In genomic region chr6:6758546-6758914, GRCh38 we compare ENCODE assay signal across 19 cellular contexts.
DNase-seq lines count a peak whose midpoint lies in the region; ATAC-seq, FAIRE-seq and TF ChIP-seq lines count a peak whose summit lies in the region.
"Had no signal": no experiment of that assay in that cellular context is flagged by ENCODE, and none has a peak within 500 bp of the region (broad histone marks: within the 10 kb centered on the region; RNA-seq: fewer than 3 reads in every experiment).

No MANE protein-coding gene starts in this region.

- CTCF ChIA-PET in HepG2 (lab: Yijun Ruan, JAX; ENCODE audit: low intra/inter-chr PET ratio, low total read pairs), result no interaction called here

- ATAC-seq in HepG2, result no peak
- ATAC-seq in left lobe of liver, result peak; percentile 62
- ATAC-seq in upper lobe of right lung, result no peak
- no peak for ATAC-seq in GM18907 (IDR thresholded peaks at IDR 0.05; ENCODE audit: unreplicated experiment)

- no peak for DNase-seq in HepG2 (ENCODE audit: low spot score)
- no peak for DNase-seq in left lobe of liver (ENCODE audit: low spot score)
- DNase-seq in neural progenitor cell (ENCODE audit: low spot score), result no peak
- DNase-seq in upper lobe of right lung, result no peak
- no peak for DNase-seq in NOMO-1 (lab: John Stamatoyannopoulos, UW; ENCODE audit: unreplicated experiment in 2 of 2)
- no peak for DNase-seq in NCI-H748 (lab: John Stamatoyannopoulos, UW; ENCODE audit: unreplicated experiment)
- DNase-seq: MG63, NCI-H1436 treated with DMSO at 0.1 percent for 48 hours, NCI-H510A, T-helper 17 cell had no signal

- no peak for TF ChIP-seq POLR2A in HepG2 (IDR thresholded peaks at IDR 0.05; ENCODE audit: insufficient read depth in 1 of 2, low read depth in 2 of 2, low read length in 2 of 2)

- H4K20me1 ChIP-seq in HepG2 (ENCODE audit: insufficient read depth, low read length) (no peaks in the 10 kb centered on the region), neural progenitor cell (ENCODE audit: low read depth) (no peaks in the 10 kb centered on the region)

- H3K36me3 ChIP-seq in liver (ENCODE audit: control insufficient read depth in 4 of 4, insufficient read depth in 3 of 4, low read depth in 1 of 4, low read length in 3 of 4) (no peaks in the 10 kb centered on the region), HepG2 (replicated peaks in 1 of 2; ENCODE audit: control insufficient read depth in 1 of 2, insufficient read depth in 2 of 2, low read length in 2 of 2) (no peaks in the 10 kb centered on the region), neural progenitor cell (no peaks in the 10 kb centered on the region), upper lobe of right lung (no peaks in the 10 kb centered on the region)
- H3K36me3 ChIP-seq: ascending aorta, MG63 had no signal

- POLR2A ChIA-PET in HepG2 (lab: Yijun Ruan, JAX), result no interaction called here

- no peak overlapping the region for H3K4me3 ChIP-seq in liver (ENCODE audit: low read depth in 1 of 3, low read length in 3 of 3)
- no peak overlapping the region for H3K4me3 ChIP-seq in HepG2 (replicated peaks in 1 of 3; ENCODE audit: insufficient read depth in 1 of 3, low read depth in 2 of 3, low read length in 3 of 3)
- H3K4me3 ChIP-seq in neural progenitor cell, result peak overlapping the region; percentile 20
- no peak overlapping the region for H3K4me3 ChIP-seq in upper lobe of right lung
- H3K4me3 ChIP-seq: A549, ascending aorta, MG63 had no signal

- TF ChIP-seq RAD21 in liver (IDR thresholded peaks at IDR 0.05) (no peak), HepG2 (CRISPR knock-in tag; IDR thresholded peaks at IDR 0.05) (no peak)

- 29% methylated on average over 3 of the region's 3 CpGs for WGBS in liver
- WGBS in HepG2 (ENCODE audit: low lambda C conversion rate), result 20% methylated on average over 3 of the region's 3 CpGs

- in situ Hi-C loops in HepG2 (cut with HindIII; ENCODE audit: extremely low pct_ligation_motif_present, low pct_unique_long_range_greater_than_20kb), result no loop called here

- no peaks in the 10 kb centered on the region for H3F3A ChIP-seq in neural progenitor cell (ENCODE audit: low read depth)

- BruUV-seq in HepG2 (replicated peaks; lab: Mats Ljungman, UMichigan), result no TSS peak

- intact Hi-C loops in HepG2 (cut with micrococcal nuclease; ENCODE audit: unreplicated experiment), result no loop called here
- intact Hi-C loops in upper lobe of right lung (cut with DNase I), result no loop called here

- H3K9me3 ChIP-seq in liver (ENCODE audit: control insufficient read depth in 4 of 4, low read length in 3 of 4) (no peaks in the 10 kb centered on the region), HepG2 (ENCODE audit: low read length) (no peaks in the 10 kb centered on the region), neural progenitor cell (ENCODE audit: low read depth) (no peaks in the 10 kb centered on the region), upper lobe of right lung (no peaks in the 10 kb centered on the region)
- H3K9me3 ChIP-seq: A549, ascending aorta had no signal

- H3K4me1 Mint-ChIP-seq in neural progenitor cell, result peaks cover 23% of the 10 kb centered on the region
- H3K4me1 Mint-ChIP-seq: central memory CD8-positive, alpha-beta T cell; T-helper 17 cell had no signal

- H3K4me3 Mint-ChIP-seq in neural progenitor cell, result peak overlapping the region; percentile 69
- H3K4me3 Mint-ChIP-seq: activated CD4-positive, alpha-beta T cell treated with anti-CD3 and anti-CD28 coated beads, Interleukin-2, amount 10 ng/mL, durations not matched to agents 24 days and 14 days; activated naive CD8-positive, alpha-beta T cell; central memory CD8-positive, alpha-beta T cell; T-helper 17 cell had no signal

- H3K9ac ChIP-seq in liver (ENCODE audit: low read depth in 1 of 2, low read length in 2 of 2), result peak overlapping the region in 1 of 2 donors; percentile 4
- H3K9ac ChIP-seq in HepG2 (ENCODE audit: insufficient read depth, low read depth, low read length), result no peak overlapping the region
- no peak overlapping the region for H3K9ac ChIP-seq in neural progenitor cell

- no peak for TF ChIP-seq CTCF in liver (IDR thresholded peaks at IDR 0.05; ENCODE audit: low read depth, low read length, missing input control)
- no peak for TF ChIP-seq CTCF in HepG2 (CRISPR knock-in tag; IDR thresholded peaks at IDR 0.05)
- no peak for TF ChIP-seq CTCF in neural progenitor cell (IDR thresholded peaks at IDR 0.05)
- no peak for TF ChIP-seq CTCF in upper lobe of right lung (IDR thresholded peaks at IDR 0.05)

- H3K27ac ChIP-seq in liver (ENCODE audit: low read depth in 1 of 2, low read length in 2 of 2) (peak overlapping the region; percentile 54 to 56), HepG2 (ENCODE audit: extremely low read length, insufficient read depth, low read length) (no peak overlapping the region), neural progenitor cell (no peak overlapping the region), upper lobe of right lung (peak overlapping the region; percentile 14)
- H3K27ac ChIP-seq: A549, ascending aorta, epithelial cell of prostate had no signal

- peak overlapping the region; percentile 93 for H3K27ac Mint-ChIP-seq in neural progenitor cell
- H3K27ac Mint-ChIP-seq: activated CD4-positive, alpha-beta T cell treated with anti-CD3 and anti-CD28 coated beads, Interleukin-2, amount 10 ng/mL, durations not matched to agents 24 days and 14 days; activated naive CD8-positive, alpha-beta T cell; T-helper 17 cell had no signal

- no peak overlapping the region for H3K4me2 ChIP-seq in HepG2 (ENCODE audit: low read depth, low read length)
- peak overlapping the region; percentile 64 for H3K4me2 ChIP-seq in neural progenitor cell
- H3K4me2 ChIP-seq: A549 had no signal

- peaks cover 9% of the 10 kb centered on the region for H3K27me3 Mint-ChIP-seq in neural progenitor cell (ENCODE audit: insufficient read depth, low read depth)

- TF ChIP-seq EP300 in HepG2 (IDR thresholded peaks at IDR 0.05; ENCODE audit: low read depth in 2 of 2, low read length in 2 of 2) (no peak), HepG2 (CRISPR knock-in tag; IDR thresholded peaks at IDR 0.05; ENCODE audit: borderline replicate concordance) (no peak)

- H3K27me3 ChIP-seq in liver (ENCODE audit: control insufficient read depth in 4 of 4, insufficient read depth in 4 of 4, low read length in 3 of 4) (no peaks in the 10 kb centered on the region), HepG2 (ENCODE audit: control insufficient read depth in 1 of 2, insufficient read depth in 2 of 2, low read length in 2 of 2) (no peaks in the 10 kb centered on the region; a peak in 1 of 5 replicates), neural progenitor cell (no peaks in the 10 kb centered on the region), upper lobe of right lung (no peaks in the 10 kb centered on the region)
- H3K27me3 ChIP-seq: ascending aorta had no signal

- H3K36me3 Mint-ChIP-seq in neural progenitor cell, result no peaks in the 10 kb centered on the region
- H3K36me3 Mint-ChIP-seq: activated naive CD8-positive, alpha-beta T cell had no signal

- H2AFZ ChIP-seq in HepG2 (ENCODE audit: low read length) (no peak overlapping the region), neural progenitor cell (replicated peaks) (peak overlapping the region; percentile 94)

- peaks cover 3 to 12% (median 10%) of the 10 kb centered on the region in 4 donors for H3K4me1 ChIP-seq in liver (ENCODE audit: control insufficient read depth in 4 of 4, insufficient read depth in 4 of 4, low read length in 3 of 4)
- H3K4me1 ChIP-seq in HepG2 (ENCODE audit: insufficient read depth, low read length), result no peaks in the 10 kb centered on the region
- peaks cover 7% of the 10 kb centered on the region for H3K4me1 ChIP-seq in neural progenitor cell
- peaks cover 14% of the 10 kb centered on the region for H3K4me1 ChIP-seq in upper lobe of right lung
- H3K4me1 ChIP-seq: ascending aorta had no signal

- no peaks in the 10 kb centered on the region for H3K79me2 ChIP-seq in HepG2 (ENCODE audit: insufficient read depth, low read length)
- no peaks in the 10 kb centered on the region for H3K79me2 ChIP-seq in neural progenitor cell (ENCODE audit: low read depth)

- no peaks in the 10 kb centered on the region for H3K9me3 Mint-ChIP-seq in neural progenitor cell
- H3K9me3 Mint-ChIP-seq: activated CD4-positive, alpha-beta T cell treated with anti-CD3 and anti-CD28 coated beads, Interleukin-2, amount 10 ng/mL, durations not matched to agents 24 days and 14 days; central memory CD8-positive, alpha-beta T cell had no signal

- no peak for FAIRE-seq in HepG2 (lab: Jason Lieb, UNC)
- FAIRE-seq: A549, keratinocyte had no signal

TF ChIP-seq in liver, 16 proteins besides CTCF, POLR2A, EP300 and RAD21 (continues in another document):
- TF ChIP-seq MAX (IDR thresholded peaks at IDR 0.05) (no peak), JUND (IDR thresholded peaks at IDR 0.05) (no peak), RXRA (IDR thresholded peaks at IDR 0.05) (no peak), NR2F2 (IDR thresholded peaks at IDR 0.05) (no peak), TAF1 (conservative IDR thresholded peaks at IDR 0.05) (no peak), YY1 (IDR thresholded peaks at IDR 0.05) (no peak), EGR1 (IDR thresholded peaks at IDR 0.05; ENCODE audit: low read depth in 2 of 2) (no peak)

TF ChIP-seq in HepG2, 621 proteins besides CTCF, POLR2A, EP300 and RAD21 (continues in another document):
- TF ChIP-seq HDAC2 (CRISPR knock-in tag; IDR thresholded peaks at IDR 0.05), result no peak
- no peak for TF ChIP-seq SMAD9 (CRISPR knock-in tag; IDR thresholded peaks at IDR 0.05)
- no peak for TF ChIP-seq MXD1 (CRISPR knock-in tag; IDR thresholded peaks at IDR 0.05)
- no peak for TF ChIP-seq ZNF230 (CRISPR knock-in tag; IDR thresholded peaks at IDR 0.05)
- no peak for TF ChIP-seq HMG20A (CRISPR knock-in tag; IDR thresholded peaks at IDR 0.05; ENCODE audit: borderline replicate concordance)
- TF ChIP-seq MAFG (CRISPR knock-in tag; IDR thresholded peaks at IDR 0.05), result no peak

Comparison
In these comparisons a context has a peak if more than half of its experiments do, and no peak if none do; other contexts are left out.
1. H3K27ac ChIP-seq: peak in liver (2 of 2) and upper lobe of right lung (single experiment); none in HepG2 (single experiment) and neural progenitor cell (single experiment).